Comparison of ENCODE assay signal across 9 cellular contexts in genomic region chr10:23299961-23300360, GRCh38. TPM values are rescaled to one million over a fixed set of nuclear protein-coding genes. Genes with fewer than 3 reads are reported as not detected.
"Had no signal": no experiment of that assay in that cellular context is flagged by ENCODE, and none has a peak within 500 bp of the region (broad histone marks: within the 10 kb centered on the region; RNA-seq: fewer than 3 reads in every experiment).

No MANE protein-coding gene starts in this region.

RNA-seq across cellular contexts. Expression of gene C10orf67, which starts 44.6 kb away (rescaled TPM):
- total RNA-seq: kidney epithelial cell; left colon; left lobe of liver; liver; lung microvascular endothelial cell; mesenteric fat pad; mucosa of descending colon; myocyte; naive thymus-derived CD4-positive, alpha-beta T cell had no signal
